Comparison of ENCODE assay signal across 8 cellular contexts in genomic region chr15:98646546-98647025, GRCh38. TPM values are rescaled to one million over a fixed set of nuclear protein-coding genes. Genes with fewer than 3 reads are reported as not detected.
DNase-seq lines count a peak whose midpoint lies in the region; ATAC-seq, FAIRE-seq and TF ChIP-seq lines count a peak whose summit lies in the region.

No MANE protein-coding gene starts in this region.

- 25% methylated on average over 7 of the region's 7 CpGs for WGBS in HepG2 (ENCODE audit: low lambda C conversion rate)
- 8% methylated on average over 7 of the region's 7 CpGs for WGBS in right lobe of liver (ENCODE audit: insufficient coverage, low coverage, low lambda C conversion rate, missing lambda C conversion rate)
- 16% methylated on average over 7 of the region's 7 CpGs for WGBS in mammary epithelial cell (ENCODE audit: low coverage, missing lambda C conversion rate)

- ATAC-seq in HepG2 (no peak), right lobe of liver (no peak), HG03442 (IDR thresholded peaks at IDR 0.05; ENCODE audit: unreplicated experiment) (no peak)

- TSS peak; percentile 51 for BruUV-seq in HepG2 (replicated peaks; lab: Mats Ljungman, UMichigan)
- BruUV-seq in mammary epithelial cell (replicated peaks; lab: Mats Ljungman, UMichigan), result no TSS peak

- intact Hi-C loops in HepG2 (cut with micrococcal nuclease; ENCODE audit: unreplicated experiment) (no loop called here), right lobe of liver (cut with DNase I) (no loop called here), mammary epithelial cell (cut with micrococcal nuclease) (loop anchor here (1.0 to 5.0 kb wide), 2 partner anchors 65 to 84 kb away; no protein-coding TSS in a partner anchor)

- dilution Hi-C loops in mammary epithelial cell (cut with HindIII; ENCODE audit: low sequenced_read_pairs), result no loop called here

- H3K4me2 ChIP-seq in HepG2 (ENCODE audit: low read depth, low read length) (peak overlapping the region; percentile 86), mammary epithelial cell (ENCODE audit: insufficient read depth, low read depth, low read length) (peak overlapping the region; percentile 95)

- H3K4me3 ChIP-seq in HepG2 (replicated peaks in 1 of 3; ENCODE audit: insufficient read depth in 1 of 3, low read depth in 2 of 3, low read length in 3 of 3) (peak overlapping the region; percentile 77 to 78 (median 78)), right lobe of liver (no peak overlapping the region), mammary epithelial cell (replicated peaks in 1 of 3; ENCODE audit: insufficient read depth in 1 of 3, low read depth in 2 of 3, low read length in 3 of 3) (peak overlapping the region; percentile 62 to 84 (median 70)), mononuclear cell (ENCODE audit: low read length) (peak overlapping the region; percentile 63)

- no peaks in the 10 kb centered on the region for H3K36me3 ChIP-seq in HepG2 (replicated peaks in 1 of 2; ENCODE audit: control insufficient read depth in 1 of 2, insufficient read depth in 2 of 2, low read length in 2 of 2)
- no peaks in the 10 kb centered on the region for H3K36me3 ChIP-seq in right lobe of liver
- H3K36me3 ChIP-seq in mammary epithelial cell (ENCODE audit: insufficient read depth, low read length), result no peaks in the 10 kb centered on the region

- H4K20me1 ChIP-seq in HepG2 (ENCODE audit: insufficient read depth, low read length) (0 out of 2 replicates have a peak, but pooled peaks cover 6% of the 10 kb centered on the region), mammary epithelial cell (ENCODE audit: insufficient read depth, low read length) (no peaks in the 10 kb centered on the region)

- no peak overlapping the region for H2AFZ ChIP-seq in HepG2 (ENCODE audit: low read length)
- H2AFZ ChIP-seq in mammary epithelial cell (ENCODE audit: low read depth, low read length), result peak overlapping the region; percentile 97

- in situ Hi-C loops in HepG2 (cut with HindIII; ENCODE audit: extremely low pct_ligation_motif_present, low pct_unique_long_range_greater_than_20kb) (no loop called here), mammary epithelial cell (cut with MboI; ENCODE audit: low sequenced_read_pairs in 2 of 2) (no loop called here)

- CTCF ChIA-PET in HepG2 (lab: Yijun Ruan, JAX; ENCODE audit: low intra/inter-chr PET ratio, low total read pairs) (interaction anchor here (0.7 to 1.4 kb wide), 2 partner anchors 127 to 202 kb away, joined by 3 to 6 read pairs; no protein-coding TSS in a partner anchor), mammary epithelial cell (lab: Charles Lee; ENCODE audit: low non-redundant PET) (interaction anchor here (0.7 to 1.3 kb wide), 4 partner anchors 65 to 205 kb away, joined by 4 to 8 read pairs (median 5); no protein-coding TSS in a partner anchor)

- TF ChIP-seq CTCF in HepG2 (CRISPR knock-in tag; IDR thresholded peaks at IDR 0.05) (no peak), right lobe of liver (IDR thresholded peaks at IDR 0.05) (no peak), mammary epithelial cell (conservative IDR thresholded peaks at IDR 0.05 in 1 of 2, IDR thresholded peaks at IDR 0.05 in 1 of 2; ENCODE audit: extremely low read depth in 1 of 2, insufficient read depth in 1 of 2, low read depth in 1 of 2, low read length in 2 of 2) (no peak)

- H3K9me3 ChIP-seq in HepG2 (ENCODE audit: low read length) (no peaks in the 10 kb centered on the region), right lobe of liver (no peaks in the 10 kb centered on the region), mammary epithelial cell (replicated peaks; ENCODE audit: insufficient read depth, low read length) (no peaks in the 10 kb centered on the region), mononuclear cell (ENCODE audit: low read depth, low read length) (no peaks in the 10 kb centered on the region)

- H3K27ac ChIP-seq in HepG2 (ENCODE audit: extremely low read length, insufficient read depth, low read length), result no peak overlapping the region
- H3K27ac ChIP-seq in right lobe of liver, result no peak overlapping the region
- H3K27ac ChIP-seq in mammary epithelial cell (ENCODE audit: insufficient read depth, low read depth, low read length), result no peak overlapping the region

- TF ChIP-seq RAD21 in HepG2 (CRISPR knock-in tag; IDR thresholded peaks at IDR 0.05), result no peak

- H3K9ac ChIP-seq in HepG2 (ENCODE audit: insufficient read depth, low read depth, low read length) (peak overlapping the region; percentile 66; the same call in 1 of the 2 replicates), mammary epithelial cell (ENCODE audit: insufficient read depth, low read length) (peak overlapping the region; percentile 29)

- FAIRE-seq in HepG2 (lab: Jason Lieb, UNC), result no peak

- TF ChIP-seq EP300 in HepG2 (IDR thresholded peaks at IDR 0.05; ENCODE audit: low read depth in 2 of 2, low read length in 2 of 2), result no peak
- TF ChIP-seq EP300 in HepG2 (CRISPR knock-in tag; IDR thresholded peaks at IDR 0.05; ENCODE audit: borderline replicate concordance), result no peak

- H3K27me3 ChIP-seq in HepG2 (ENCODE audit: control insufficient read depth in 1 of 2, insufficient read depth in 2 of 2, low read length in 2 of 2), result peaks cover 1 to 35% of the 10 kb centered on the region in 2 experiments
- H3K27me3 ChIP-seq in right lobe of liver, result peaks cover 7 to 31% of the 10 kb centered on the region in 2 donors
- no peaks in the 10 kb centered on the region for H3K27me3 ChIP-seq in mammary epithelial cell (ENCODE audit: insufficient read depth, low read length)
- peaks cover 57% of the 10 kb centered on the region for H3K27me3 ChIP-seq in mononuclear cell (ENCODE audit: insufficient read depth, low read length)

- POLR2A ChIA-PET in HepG2 (lab: Yijun Ruan, JAX), result interaction anchor here (0.6 to 2.2 kb wide), 3 partner anchors 25 to 442 kb away, joined by 3 to 10 read pairs (median 5); no protein-coding TSS in a partner anchor

- H3K4me1 ChIP-seq in HepG2 (ENCODE audit: insufficient read depth, low read length) (peaks cover 8% of the 10 kb centered on the region; the same call in 1 of the 2 replicates), right lobe of liver (peaks cover 0 to 11% (median 0%) of the 10 kb centered on the region in 4 donors), mammary epithelial cell (ENCODE audit: insufficient read depth, low read length) (peaks cover 4% of the 10 kb centered on the region), mononuclear cell (ENCODE audit: insufficient read depth, low read length) (peaks cover 27% of the 10 kb centered on the region)

- TF ChIP-seq POLR2A in HepG2 (IDR thresholded peaks at IDR 0.05; ENCODE audit: insufficient read depth in 1 of 2, low read depth in 2 of 2, low read length in 2 of 2) (no peak), right lobe of liver (IDR thresholded peaks at IDR 0.05) (no peak)

- peaks cover 25% of the 10 kb centered on the region for H3K79me2 ChIP-seq in HepG2 (ENCODE audit: insufficient read depth, low read length)
- H3K79me2 ChIP-seq in mammary epithelial cell (ENCODE audit: insufficient read depth, low read length), result peaks cover 30% of the 10 kb centered on the region

- no peak for DNase-seq in HepG2 (ENCODE audit: low spot score)
- no peak for DNase-seq in right lobe of liver
- no peak for DNase-seq in mammary epithelial cell
- no peak for DNase-seq in GF-D8 (lab: John Stamatoyannopoulos, UW)
- no peak for DNase-seq in CD1c-positive myeloid dendritic cell (ENCODE audit: extremely low spot score)
- DNase-seq in DMS153 (lab: John Stamatoyannopoulos, UW), result no peak

TF ChIP-seq in HepG2, 621 proteins besides CTCF, POLR2A, EP300 and RAD21:
- TF ChIP-seq ZNF678 (CRISPR knock-in tag; IDR thresholded peaks at IDR 0.05) (no peak), ZNF572 (CRISPR knock-in tag; IDR thresholded peaks at IDR 0.05) (no peak), CBX2 (IDR thresholded peaks at IDR 0.05; ENCODE audit: low read depth, low read length) (peak; percentile 93), CBX2 (CRISPR knock-in tag; IDR thresholded peaks at IDR 0.05; ENCODE audit: low read depth) (no peak)

RNA-seq across cellular contexts. Expression of gene IGF1R, which starts 1.8 kb away (rescaled TPM):
- total RNA-seq in HepG2 (2016; rRNA removed; fragmentation: Illumina TruSeq; extraction: Trizol) (12.0 and 15.9 TPM in 2 replicates), right lobe of liver (1 to 10 TPM; 2.5 to 5.3 (median 3.8) TPM), mammary epithelial cell (10 to 100 TPM; 42.3 to 60.3 TPM), mononuclear cell (23.5 TPM)
- 22.3 and 26.4 TPM in 2 replicates for total RNA-seq in HepG2 (2016; cell fraction: cytosol; rRNA removed; fragmentation: Illumina TruSeq; extraction: Trizol; ENCODE audit: low read depth)
- total RNA-seq in HepG2 (2016; cell fraction: insoluble cytoplasmic fraction; rRNA removed; fragmentation: Illumina TruSeq; extraction: Trizol), result 12.4 and 15.9 TPM in 2 replicates
- total RNA-seq in HepG2 (2016; cell fraction: membrane; rRNA removed; fragmentation: Illumina TruSeq; extraction: Trizol), result 9.1 and 9.4 TPM in 2 replicates
- 30.4 and 44.0 TPM in 2 replicates for total RNA-seq in HepG2 (2016; cell fraction: nucleus; rRNA removed; fragmentation: Illumina TruSeq; extraction: Trizol)
- polyA plus RNA-seq in HepG2 (2011; rRNA removed) (18.4 and 22.8 TPM in 2 replicates), mammary epithelial cell (20.7 TPM)
- polyA plus RNA-seq in HepG2 (2011; cell fraction: cytosol; rRNA removed), result 18.9 and 21.0 TPM in 2 replicates
- 132 and 162 TPM in 2 replicates for polyA plus RNA-seq in HepG2 (2011; cell fraction: nucleus; rRNA removed)
- polyA plus RNA-seq in HepG2 (2012), result 24.6 and 26.4 TPM in 2 replicates
- polyA plus RNA-seq in HepG2 (2016; cell fraction: cytosol; fragmentation: Illumina TruSeq; extraction: Trizol; ENCODE audit: low read depth), result 0.51 and 0.54 TPM in 2 replicates
- polyA plus RNA-seq in HepG2 (2016; cell fraction: insoluble cytoplasmic fraction; fragmentation: Illumina TruSeq; extraction: Trizol; ENCODE audit: low read depth), result 5.1 and 6.9 TPM in 2 replicates
- polyA plus RNA-seq in HepG2 (2016; cell fraction: membrane; fragmentation: Illumina TruSeq; extraction: Trizol; ENCODE audit: low read depth), result 1.3 and 1.5 TPM in 2 replicates
- 18.9 and 21.8 TPM in 2 replicates for polyA plus RNA-seq in HepG2 (2016; cell fraction: nucleus; fragmentation: Illumina TruSeq; extraction: Trizol; ENCODE audit: insufficient read depth, low read depth)
- polyA minus RNA-seq in HepG2 (2011; rRNA and poly(A)+ RNA removed; ENCODE audit: low replicate concordance), result 153 and 191 TPM in 2 replicates
- polyA minus RNA-seq in HepG2 (2011; cell fraction: cytosol; rRNA and poly(A)+ RNA removed), result 117 and 121 TPM in 2 replicates
- 127 TPM in 2 replicates for polyA minus RNA-seq in HepG2 (2011; cell fraction: nucleus; rRNA and poly(A)+ RNA removed)
- 117 TPM for polyA minus RNA-seq in mammary epithelial cell

Comparison
In these comparisons a context has a peak if more than half of its experiments do, and no peak if none do; other contexts are left out.
1. H3K4me3 ChIP-seq: peak in HepG2 (3 of 3), mammary epithelial cell (3 of 3) and mononuclear cell (single experiment); none in right lobe of liver (0 of 3).